13 cellular contexts compared by ENCODE assay signal in genomic region chr11:49233700-49234099, GRCh38. TPM values are rescaled to one million over a fixed set of nuclear protein-coding genes. Genes with fewer than 3 reads are reported as not detected.
DNase-seq lines count a peak whose midpoint lies in the region; ATAC-seq and TF ChIP-seq lines count a peak whose summit lies in the region.
"Not testable (repeated sequence)": the region's sequence is repeated elsewhere in the genome, so short reads cannot be mapped to it uniquely, and the experiment has no call there.
"Had no signal": no experiment of that assay in that cellular context is flagged by ENCODE, and none has a peak within 500 bp of the region (broad histone marks: within the 10 kb centered on the region; RNA-seq: fewer than 3 reads in every experiment).

No MANE protein-coding gene starts in this region.

- H3K9me3 ChIP-seq in right lobe of liver, result not testable (repeated sequence)

- not testable (repeated sequence) for H3K4me1 ChIP-seq in right lobe of liver

- not testable (repeated sequence) for H3K27me3 ChIP-seq in right lobe of liver

- not testable (repeated sequence) for TF ChIP-seq CTCF in right lobe of liver (IDR thresholded peaks at IDR 0.05)

- intact Hi-C loops in left colon (cut with DNase I, micrococcal nuclease); right lobe of liver (cut with DNase I): not testable (repeated sequence)

- ATAC-seq in left colon (peak; percentile 53), right lobe of liver (peak; percentile 50 to 89 (median 75))

- H3K36me3 ChIP-seq in right lobe of liver, result not testable (repeated sequence)

- not testable (repeated sequence) for TF ChIP-seq POLR2A in right lobe of liver (IDR thresholded peaks at IDR 0.05)

- peak; percentile 68 for DNase-seq in DMS53 (lab: John Stamatoyannopoulos, UW)
- peak; percentile 87 for DNase-seq in HT1080 (ENCODE audit: low read depth)
- peak; percentile 84 for DNase-seq in RKO (ENCODE audit: low spot score)
- DNase-seq in dermis blood vessel endothelial cell, result peak; percentile 0
- peak; percentile 6 for DNase-seq in foreskin melanocyte
- DNase-seq in left colon, right lobe of liver: not testable (repeated sequence)
- peak; percentile 5 for DNase-seq in pulmonary artery endothelial cell (ENCODE audit: low read depth, low spot score)

- WGBS in right lobe of liver (ENCODE audit: insufficient coverage, low coverage, low lambda C conversion rate, missing lambda C conversion rate), result 33% methylated on average over 4 of the region's 4 CpGs

- not testable (repeated sequence) for H3K27ac ChIP-seq in right lobe of liver

- not testable (repeated sequence) for H3K4me3 ChIP-seq in right lobe of liver

RNA-seq across cellular contexts. Expression of gene FOLH1, which starts 25.3 kb away (rescaled TPM):
- total RNA-seq in HT1080 (2014; rRNA removed; shearing (Covaris generic)), result 0.20 and 0.40 TPM in 2 replicates
- polyA plus RNA-seq in HT1080 (2015; cell fraction: cytosol; rRNA removed), result 0.60 and 2.5 TPM in 2 replicates
- 2.6 and 3.9 TPM in 2 replicates for polyA plus RNA-seq in HT1080 (2015; cell fraction: nucleus; rRNA removed)
- total RNA-seq in dermis blood vessel endothelial cell (0.28 TPM in 1 of 2 replicates, not detected in the other), left colon (1 to 10 TPM in 1 of 2 donors, under 1 TPM in 1; 0.46 to 1.2 TPM), right lobe of liver (10 to 100 TPM in 5 of 6 experiments, 1 to 10 TPM in 1; 6.2 to 24.2 (median 17.6) TPM), pulmonary artery endothelial cell (0.07 TPM in 1 of 2 replicates, not detected in the other)
- total RNA-seq: Caco-2; CD4-positive, alpha-beta T cell; H9; IMR-90 had no signal
- polyA plus RNA-seq: BJ, IMR-90 had no signal
